ENCODE assay signal across 8 cellular contexts in the genomic region with DNA sequence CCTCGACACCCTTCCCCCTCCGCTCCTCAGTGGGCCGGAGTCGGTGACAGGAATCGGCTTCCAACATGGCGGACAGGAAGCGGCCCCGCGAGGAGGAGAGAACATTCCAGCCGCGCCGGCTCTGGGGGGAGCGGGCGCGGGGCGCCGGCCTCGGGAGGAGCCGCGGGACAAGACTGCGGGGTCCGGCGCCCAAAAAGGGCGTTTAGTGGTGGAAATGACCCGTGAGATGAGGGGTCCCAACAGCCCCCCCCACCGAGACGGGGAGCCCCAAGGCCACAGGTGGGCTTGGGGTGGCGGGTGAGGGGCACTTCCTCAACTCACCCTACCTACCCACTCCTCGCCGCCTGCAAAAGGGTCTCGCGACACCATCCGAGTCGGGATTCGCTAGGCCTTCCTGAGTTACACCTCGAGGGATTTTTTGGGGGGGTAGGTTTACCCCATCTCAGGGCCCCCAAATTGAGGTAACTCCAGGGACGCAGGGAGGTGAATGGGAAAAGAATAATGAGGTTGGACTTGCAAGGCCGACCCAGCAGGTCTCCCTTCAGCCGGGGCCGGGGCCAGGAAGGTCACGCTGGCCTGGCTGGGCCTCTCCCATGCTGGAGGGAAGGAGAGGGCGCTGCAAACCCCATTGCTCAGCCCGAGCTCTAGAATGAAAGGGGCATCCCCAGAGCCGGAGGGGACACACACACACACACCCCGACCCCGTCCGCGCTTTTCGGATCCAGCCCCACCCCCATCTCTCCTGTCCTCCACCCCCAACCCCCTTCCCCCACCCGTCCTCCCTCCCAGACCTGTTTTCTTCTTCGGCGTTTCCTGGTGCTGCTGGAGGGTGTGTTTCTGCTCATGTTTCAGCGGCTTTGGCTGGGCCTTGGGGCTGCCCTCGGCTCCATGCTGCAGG. TPM values are rescaled to one million over a fixed set of nuclear protein-coding genes. Genes with fewer than 3 reads are reported as not detected.
DNase-seq lines count a peak whose midpoint lies in the region; ATAC-seq, FAIRE-seq and TF ChIP-seq lines count a peak whose summit lies in the region.

No MANE protein-coding gene starts in this region.

- no peaks in the 10 kb centered on the region for H3K9me3 ChIP-seq in CD4-positive, CD25-positive, alpha-beta regulatory T cell (ENCODE audit: control insufficient read depth in 2 of 2, low read length in 2 of 2)

- ATAC-seq in CD4-positive, CD25-positive, alpha-beta regulatory T cell (ENCODE audit: low read depth in 2 of 2) = peak; percentile 32 to 36
- ATAC-seq in GM21447 (IDR thresholded peaks at IDR 0.05; ENCODE audit: unreplicated experiment) = peak; percentile 15
- ATAC-seq in central memory CD8-positive, alpha-beta T cell (replicated peaks; ENCODE audit: extremely low read depth, poor library complexity, severe bottlenecking) = peak; percentile 22

- H3K4me1 ChIP-seq in CD4-positive, CD25-positive, alpha-beta regulatory T cell (ENCODE audit: control insufficient read depth, insufficient read depth, low read length, poor library complexity, severe bottlenecking) = peaks cover 46% of the 10 kb centered on the region

- no peak for FAIRE-seq in D721Med (lab: Jason Lieb, UNC)

- peak; percentile 46 to 57 (median 54) for DNase-seq in CD4-positive, CD25-positive, alpha-beta regulatory T cell
- peak; percentile 68 for DNase-seq in NCI-H146 (lab: John Stamatoyannopoulos, UW)
- peak; percentile 37 for DNase-seq in activated CD4-positive, CD25-positive, alpha-beta regulatory T cell treated with anti-CD3 and anti-CD28 coated beads, Interleukin-2, amount 50 U/mL, for 16 hours (ENCODE audit: low read depth, low spot score)
- DNase-seq in central memory CD8-positive, alpha-beta T cell (ENCODE audit: low spot score in 2 of 2) = peak; percentile 11 to 29
- no peak for DNase-seq in kidney epithelial cell (ENCODE audit: low read depth)
- DNase-seq in stimulated activated CD4-positive, alpha-beta T cell treated with anti-CD3 and anti-CD28 coated beads, Interleukin-15, amount 100 ng/mL, for 24 hours = peak; percentile 78
- no peak for DNase-seq in D721Med (ENCODE audit: insufficient read length, low spot score)

- no peaks in the 10 kb centered on the region for H3K27me3 ChIP-seq in CD4-positive, CD25-positive, alpha-beta regulatory T cell (ENCODE audit: control insufficient read depth, insufficient read depth, low read length)
- no peaks in the 10 kb centered on the region for H3K27me3 ChIP-seq in kidney epithelial cell (ENCODE audit: control insufficient read depth, insufficient read depth, low read length)

- H3K4me1 Mint-ChIP-seq in CD4-positive, CD25-positive, alpha-beta regulatory T cell = peaks cover 27 to 55% (median 35%) of the 10 kb centered on the region in 4 donors
- peaks cover 55% of the 10 kb centered on the region for H3K4me1 Mint-ChIP-seq in central memory CD8-positive, alpha-beta T cell

- H3K27ac Mint-ChIP-seq in CD4-positive, CD25-positive, alpha-beta regulatory T cell = peak overlapping the region; percentile 98 to 99 (median 99)
- H3K27ac Mint-ChIP-seq in central memory CD8-positive, alpha-beta T cell (ENCODE audit: low read depth) = peak overlapping the region; percentile 98

- peaks cover 21% of the 10 kb centered on the region for H3K36me3 Mint-ChIP-seq in CD4-positive, CD25-positive, alpha-beta regulatory T cell
- peaks cover 30% of the 10 kb centered on the region for H3K36me3 Mint-ChIP-seq in central memory CD8-positive, alpha-beta T cell (ENCODE audit: insufficient read depth)

- H3K4me3 ChIP-seq in CD4-positive, CD25-positive, alpha-beta regulatory T cell (ENCODE audit: low read depth, low read length) = peak overlapping the region; percentile 77
- peak overlapping the region; percentile 99 for H3K4me3 ChIP-seq in kidney epithelial cell (ENCODE audit: low read depth, low read length)

- peak overlapping the region; percentile 98 to 100 (median 100) for H3K4me3 Mint-ChIP-seq in CD4-positive, CD25-positive, alpha-beta regulatory T cell
- peak overlapping the region; percentile 98 for H3K4me3 Mint-ChIP-seq in central memory CD8-positive, alpha-beta T cell

- H3K9me3 Mint-ChIP-seq in CD4-positive, CD25-positive, alpha-beta regulatory T cell = peaks cover 0 to 2% (median 0%) of the 10 kb centered on the region in 7 donors
- no peaks in the 10 kb centered on the region for H3K9me3 Mint-ChIP-seq in central memory CD8-positive, alpha-beta T cell

- H3K27me3 Mint-ChIP-seq in CD4-positive, CD25-positive, alpha-beta regulatory T cell = peaks cover 4% of the 10 kb centered on the region
- no peaks in the 10 kb centered on the region for H3K27me3 Mint-ChIP-seq in central memory CD8-positive, alpha-beta T cell

- H3K27ac ChIP-seq in CD4-positive, CD25-positive, alpha-beta regulatory T cell (ENCODE audit: insufficient read depth, low read length, poor library complexity, severe bottlenecking) = peak overlapping the region; percentile 94

- no peak for TF ChIP-seq CTCF in kidney epithelial cell (IDR thresholded peaks at IDR 0.05; ENCODE audit: insufficient read depth, low read length, poor library complexity, severe bottlenecking)
- no peak for TF ChIP-seq CTCF in D721Med (IDR thresholded peaks at IDR 0.05; ENCODE audit: insufficient read depth, missing control alignments)

- H3K36me3 ChIP-seq in CD4-positive, CD25-positive, alpha-beta regulatory T cell (ENCODE audit: control insufficient read depth, insufficient read depth, low read length) = peaks cover 16% of the 10 kb centered on the region
- H3K36me3 ChIP-seq in kidney epithelial cell (ENCODE audit: control insufficient read depth, insufficient read depth, low read length) = peaks cover 2% of the 10 kb centered on the region

RNA-seq across cellular contexts. Expression of gene NUFIP2, which starts 0.7 kb away (rescaled TPM):
- total RNA-seq in CD4-positive, CD25-positive, alpha-beta regulatory T cell = 80.6 TPM
- 1 to 10 TPM; 6.4 to 9.1 (median 7.8) TPM for polyA plus RNA-seq in CD4-positive, CD25-positive, alpha-beta regulatory T cell
- 35.8 and 36.4 TPM in 2 replicates for total RNA-seq in kidney epithelial cell

RNA-seq across cellular contexts. Expression of gene CRYBA1, which starts 46.6 kb away (rescaled TPM):
- total RNA-seq in CD4-positive, CD25-positive, alpha-beta regulatory T cell = not detected
- not detected for polyA plus RNA-seq in CD4-positive, CD25-positive, alpha-beta regulatory T cell
- total RNA-seq in kidney epithelial cell = not detected in 2 replicates

Comparison
In these comparisons a context has a peak if more than half of its experiments do, and no peak if none do; other contexts are left out.
1. DNase-seq: peak in CD4-positive, CD25-positive, alpha-beta regulatory T cell (3 of 3), NCI-H146 (single experiment), activated CD4-positive, CD25-positive, alpha-beta regulatory T cell treated with anti-CD3 and anti-CD28 coated beads, Interleukin-2, amount 50 U/mL, for 16 hours (single experiment), central memory CD8-positive, alpha-beta T cell (2 of 2) and stimulated activated CD4-positive, alpha-beta T cell treated with anti-CD3 and anti-CD28 coated beads, Interleukin-15, amount 100 ng/mL, for 24 hours (single experiment); none in kidney epithelial cell (single experiment) and D721Med (single experiment).
2. Peak in every context shown above with its lines, with median percentiles within 50 percentile points of each other: ATAC-seq.